In the genomic region with DNA sequence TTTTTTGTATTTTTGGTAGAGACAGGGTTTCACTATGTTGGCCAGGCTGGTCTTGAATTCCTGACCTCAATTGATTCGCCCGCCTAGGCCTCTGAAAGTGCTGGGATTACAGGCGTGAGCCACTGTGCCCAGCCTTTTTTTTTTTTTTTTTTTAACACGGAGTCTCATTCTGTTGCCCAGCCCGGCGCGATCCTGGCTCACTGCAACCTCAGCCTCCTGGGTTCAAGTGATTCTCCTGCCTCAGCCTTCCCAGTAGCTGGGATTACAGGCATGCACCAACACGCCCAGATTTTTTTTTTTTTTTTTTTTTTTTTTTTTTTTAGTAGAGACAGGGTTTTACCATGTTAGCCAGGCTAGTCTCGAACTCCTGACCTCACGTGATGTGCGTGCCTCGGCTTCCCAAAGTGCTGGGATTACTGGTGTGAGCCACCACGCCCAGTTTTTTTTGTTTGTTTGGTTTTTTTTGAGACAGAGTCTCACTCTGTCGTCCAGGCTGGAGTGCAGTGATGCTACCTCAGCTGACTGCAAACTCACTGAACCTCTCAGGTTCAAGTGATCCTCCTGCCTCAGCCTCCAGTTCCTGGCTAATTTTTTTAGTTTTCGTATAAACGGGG, we compare ENCODE assay signal across 1 cellular context.
TF ChIP-seq lines count a peak whose summit lies in the region.

No MANE protein-coding gene starts in this region.

TF ChIP-seq in HepG2, 621 proteins besides CTCF, POLR2A, EP300 and RAD21:
- TF ChIP-seq, protein P1, sequence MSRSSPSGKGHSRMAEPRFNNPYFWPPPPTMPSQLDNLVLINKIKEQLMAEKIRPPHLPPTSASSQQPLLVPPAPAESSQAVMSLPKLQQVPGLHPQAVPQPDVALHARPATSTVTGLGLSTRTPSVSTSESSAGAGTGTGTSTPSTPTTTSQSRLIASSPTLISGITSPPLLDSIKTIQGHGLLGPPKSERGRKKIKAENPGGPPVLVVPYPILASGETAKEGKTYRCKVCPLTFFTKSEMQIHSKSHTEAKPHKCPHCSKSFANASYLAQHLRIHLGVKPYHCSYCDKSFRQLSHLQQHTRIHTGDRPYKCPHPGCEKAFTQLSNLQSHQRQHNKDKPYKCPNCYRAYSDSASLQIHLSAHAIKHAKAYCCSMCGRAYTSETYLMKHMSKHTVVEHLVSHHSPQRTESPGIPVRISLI (CRISPR knock-in tag; IDR thresholded peaks at IDR 0.05; ENCODE audit: borderline replicate concordance): peak; percentile 74
- TF ChIP-seq, protein P2, sequence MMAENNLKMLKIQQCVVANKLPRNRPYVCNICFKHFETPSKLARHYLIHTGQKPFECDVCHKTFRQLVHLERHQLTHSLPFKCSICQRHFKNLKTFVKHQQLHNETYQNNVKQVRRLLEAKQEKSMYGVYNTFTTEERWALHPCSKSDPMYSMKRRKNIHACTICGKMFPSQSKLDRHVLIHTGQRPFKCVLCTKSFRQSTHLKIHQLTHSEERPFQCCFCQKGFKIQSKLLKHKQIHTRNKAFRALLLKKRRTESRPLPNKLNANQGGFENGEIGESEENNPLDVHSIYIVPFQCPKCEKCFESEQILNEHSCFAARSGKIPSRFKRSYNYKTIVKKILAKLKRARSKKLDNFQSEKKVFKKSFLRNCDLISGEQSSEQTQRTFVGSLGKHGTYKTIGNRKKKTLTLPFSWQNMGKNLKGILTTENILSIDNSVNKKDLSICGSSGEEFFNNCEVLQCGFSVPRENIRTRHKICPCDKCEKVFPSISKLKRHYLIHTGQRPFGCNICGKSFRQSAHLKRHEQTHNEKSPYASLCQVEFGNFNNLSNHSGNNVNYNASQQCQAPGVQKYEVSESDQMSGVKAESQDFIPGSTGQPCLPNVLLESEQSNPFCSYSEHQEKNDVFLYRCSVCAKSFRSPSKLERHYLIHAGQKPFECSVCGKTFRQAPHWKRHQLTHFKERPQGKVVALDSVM (CRISPR knock-in tag; IDR thresholded peaks at IDR 0.05): peak; percentile 62
- TF ChIP-seq BHLHE40 (IDR thresholded peaks at IDR 0.05; ENCODE audit: low read length) (0 out of 2 replicates have a peak, but pooled peaks have one; percentile 6), PHF20 (CRISPR knock-in tag; IDR thresholded peaks at IDR 0.05) (0 out of 2 replicates have a peak, but pooled peaks have one; percentile 10)
